20 cellular contexts compared by ENCODE assay signal in genomic region chr21:46442938-46443337, GRCh38. TPM values are rescaled to one million over a fixed set of nuclear protein-coding genes. Genes with fewer than 3 reads are reported as not detected.
DNase-seq lines count a peak whose midpoint lies in the region; ATAC-seq lines count a peak whose summit lies in the region.
"Had no signal": no experiment of that assay in that cellular context is flagged by ENCODE, and none has a peak within 500 bp of the region (broad histone marks: within the 10 kb centered on the region; RNA-seq: fewer than 3 reads in every experiment).

No MANE protein-coding gene starts in this region.

- H3K9ac ChIP-seq in SK-N-MC (ENCODE audit: insufficient read length): no peak overlapping the region

- intact Hi-C loops in posterior vena cava (cut with DNase I): no loop called here

- H3K36me3 ChIP-seq in SK-N-MC (ENCODE audit: insufficient read depth, low read length): peaks cover 66% of the 10 kb centered on the region
- H3K36me3 ChIP-seq: uterus had no signal

- peaks cover 0 to 20% of the 10 kb centered on the region in 2 donors for H3K36me3 Mint-ChIP-seq in activated naive CD4-positive, alpha-beta T cell treated with anti-CD3 and anti-CD28 coated beads, Interleukin-2, amount 50 U/mL, for 72 hours

- 0 out of 2 replicates have a peak overlapping the region, but pooled peaks have one; percentile 63 for H3K27ac ChIP-seq in SK-N-MC
- H3K27ac ChIP-seq: neutrophil, sigmoid colon, uterus had no signal

- no peak overlapping the region for H3K4me3 ChIP-seq in SK-N-MC
- H3K4me3 ChIP-seq: heart right ventricle, sigmoid colon, uterus had no signal

- peaks cover 0 to 4% of the 10 kb centered on the region in 2 donors for H3K9me3 Mint-ChIP-seq in activated naive CD4-positive, alpha-beta T cell treated with anti-CD3 and anti-CD28 coated beads, Interleukin-2, amount 50 U/mL, for 72 hours
- H3K9me3 Mint-ChIP-seq: activated naive CD4-positive, alpha-beta T cell treated with anti-CD3 and anti-CD28 coated beads, Interleukin-2, amount 50 U/mL, for 24 hours had no signal

- no peaks in the 10 kb centered on the region for H3K9me3 ChIP-seq in SK-N-MC (ENCODE audit: low read depth, low read length)
- H3K9me3 ChIP-seq: neutrophil, sigmoid colon, uterus had no signal

- no peak for DNase-seq in activated naive CD4-positive, alpha-beta T cell treated with anti-CD3 and anti-CD28 coated beads, Interleukin-2, amount 50 U/mL, for 72 hours (ENCODE audit: low spot score in 2 of 2)
- DNase-seq in activated naive CD4-positive, alpha-beta T cell treated with anti-CD3 and anti-CD28 coated beads, Interleukin-2, amount 50 U/mL, for 16 hours: no peak
- no peak for DNase-seq in SK-N-MC (ENCODE audit: low read depth, low spot score)
- DNase-seq in globus pallidus (ENCODE audit: low spot score): peak; percentile 52
- peak; percentile 43 for DNase-seq in posterior vena cava (ENCODE audit: low spot score)
- DNase-seq in NCI-H128 (lab: John Stamatoyannopoulos, UW; ENCODE audit: unreplicated experiment): no peak
- no peak for DNase-seq in SIG-M5 treated with dmso at 0.1 percent for 504 hours (lab: John Stamatoyannopoulos, UW; ENCODE audit: unreplicated experiment)
- DNase-seq: activated CD4-positive, alpha-beta T cell treated with anti-CD3 and anti-CD28 coated beads for 36 hours; CD4-positive, alpha-beta memory T cell; heart right ventricle; NCI-H2081; NCI-H524 treated with DMSO at 0.1 percent for 48 hours; SIG-M5; sigmoid colon; stimulated activated CD4-positive, alpha-beta T cell treated with anti-CD3 and anti-CD28 coated beads, Interleukin-2, amount 100 ng/mL, for 24 hours; uterus had no signal

- no peak for ATAC-seq in activated naive CD4-positive, alpha-beta T cell treated with anti-CD3 and anti-CD28 coated beads, Interleukin-2, amount 50 U/mL, for 72 hours
- ATAC-seq in GM19455 (IDR thresholded peaks at IDR 0.05; ENCODE audit: unreplicated experiment): no peak
- ATAC-seq: activated CD4-positive, alpha-beta T cell treated with anti-CD3 and anti-CD28 coated beads for 36 hours had no signal

- peak overlapping the region; percentile 54 to 68 for H3K27ac Mint-ChIP-seq in activated naive CD4-positive, alpha-beta T cell treated with anti-CD3 and anti-CD28 coated beads, Interleukin-2, amount 50 U/mL, for 72 hours
- H3K27ac Mint-ChIP-seq: activated CD4-positive, alpha-beta T cell treated with anti-CD3 and anti-CD28 coated beads for 36 hours; activated naive CD4-positive, alpha-beta T cell treated with anti-CD3 and anti-CD28 coated beads, Interleukin-2, amount 50 U/mL, for 24 hours; mesothelial cell of epicardium had no signal

RNA-seq across cellular contexts. Expression of gene DIP2A, which starts 15.8 kb away (rescaled TPM):
- 10 to 100 TPM; 42.4 to 60.1 TPM for total RNA-seq in activated naive CD4-positive, alpha-beta T cell treated with anti-CD3 and anti-CD28 coated beads, Interleukin-2, amount 50 U/mL, for 72 hours
- 10 to 100 TPM; 24.3 to 26.4 TPM for total RNA-seq in posterior vena cava

Comparison
In these comparisons a context has a peak if more than half of its experiments do, and no peak if none do; other contexts are left out.
1. DNase-seq: peak in globus pallidus (single experiment) and posterior vena cava (single experiment); none in activated naive CD4-positive, alpha-beta T cell treated with anti-CD3 and anti-CD28 coated beads, Interleukin-2, amount 50 U/mL, for 72 hours (0 of 2), activated naive CD4-positive, alpha-beta T cell treated with anti-CD3 and anti-CD28 coated beads, Interleukin-2, amount 50 U/mL, for 16 hours (single experiment), SK-N-MC (single experiment), NCI-H128 (single experiment) and SIG-M5 treated with dmso at 0.1 percent for 504 hours (single experiment).